14 cellular contexts compared by ENCODE assay signal in the genomic region with DNA sequence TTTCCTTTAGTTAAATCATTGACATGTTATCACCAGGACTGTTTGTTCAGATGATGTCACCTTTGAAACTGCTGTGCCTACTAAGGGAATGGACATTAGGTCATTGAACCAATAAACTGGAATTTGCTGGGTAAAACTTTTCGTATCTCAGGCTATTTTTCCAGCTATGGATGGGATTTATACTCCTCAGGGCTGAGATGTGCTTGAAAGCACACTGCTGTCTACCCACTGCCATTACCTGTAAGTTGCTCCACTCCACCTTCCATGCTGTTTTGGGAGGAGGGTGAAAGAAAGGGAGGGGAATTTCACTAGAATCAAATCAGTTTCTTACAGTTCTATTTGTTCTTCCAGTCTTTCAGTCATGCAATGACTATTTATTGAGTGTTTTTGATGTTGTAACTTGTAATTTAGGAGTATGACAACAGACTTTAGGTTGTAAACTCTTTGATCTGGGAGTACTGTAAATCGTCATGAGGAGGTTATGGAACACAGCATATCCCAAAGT.
A peak's percentile ranks its signal among the peaks of the same experiment; 100 is the strongest.
DNase-seq lines count a peak whose midpoint lies in the region; ATAC-seq, FAIRE-seq and TF ChIP-seq lines count a peak whose summit lies in the region.
"Had no signal": no experiment of that assay in that cellular context is flagged by ENCODE, and none has a peak within 500 bp of the region (broad histone marks: within the 10 kb centered on the region; RNA-seq: fewer than 3 reads in every experiment).

No MANE protein-coding gene starts in this region.

- ATAC-seq in GM21381 (IDR thresholded peaks at IDR 0.05; ENCODE audit: unreplicated experiment) (no peak), GM18907 (IDR thresholded peaks at IDR 0.05; ENCODE audit: unreplicated experiment) (no peak)
- ATAC-seq: gastrocnemius medialis, psoas muscle had no signal

- no peak for TF ChIP-seq CTCF in astrocyte of the spinal cord (IDR thresholded peaks at IDR 0.05; ENCODE audit: low read depth, low read length)
- TF ChIP-seq CTCF in coronary artery (IDR thresholded peaks at IDR 0.05) = no peak
- TF ChIP-seq CTCF in GM13977 (IDR thresholded peaks at IDR 0.05; ENCODE audit: extremely low read depth, insufficient read depth, missing control alignments) = no peak

- peak overlapping the region in 1 of 2 donors; percentile 17 for H3K27ac ChIP-seq in coronary artery
- H3K27ac ChIP-seq: gastrocnemius medialis, psoas muscle had no signal

- in situ Hi-C loops in astrocyte of the spinal cord (cut with HindIII; ENCODE audit: low sequenced_read_pairs) = no loop called here
- in situ Hi-C loops in GM13977 (cut with MboI; ENCODE audit: low pct_unique_long_range_greater_than_20kb, low sequenced_read_pairs, unreplicated experiment) = no loop called here

- H3K4me3 ChIP-seq in astrocyte of the spinal cord (ENCODE audit: low read depth, low read length) = no peak overlapping the region
- H3K4me3 ChIP-seq in coronary artery = no peak overlapping the region
- H3K4me3 ChIP-seq: gastrocnemius medialis, psoas muscle had no signal

- DNase-seq in H54 (ENCODE audit: insufficient read length, low spot score) (no peak), astrocyte of the spinal cord (ENCODE audit: low read depth, low spot score) (peak; percentile 37), kidney glomerular epithelial cell (lab: John Stamatoyannopoulos, UW) (peak; percentile 86), coronary artery (ENCODE audit: low spot score) (no peak), GM13977 (ENCODE audit: low spot score) (no peak)
- DNase-seq in stimulated activated CD8-positive, alpha-beta memory T cell treated with anti-CD3 and anti-CD28 coated beads, Interleukin-4, amount 100 ng/mL, for 48 hours = peak; percentile 3
- DNase-seq: activated gamma-delta T cell treated with Interleukin-2 at 50 U/mL for 16 hours, gastrocnemius medialis, NCI-H1048, psoas muscle, SK-N-SH had no signal

- no peak for TF ChIP-seq POLR2A in H54 (IDR thresholded peaks at IDR 0.05; ENCODE audit: low read depth, low read length)

- peak; percentile 50 for FAIRE-seq in H54 (lab: Jason Lieb, UNC)
- FAIRE-seq: GM12892 had no signal

Comparison
In these comparisons a context has a peak if more than half of its experiments do, and no peak if none do; other contexts are left out.
1. DNase-seq: peak in astrocyte of the spinal cord (single experiment), kidney glomerular epithelial cell (single experiment) and stimulated activated CD8-positive, alpha-beta memory T cell treated with anti-CD3 and anti-CD28 coated beads, Interleukin-4, amount 100 ng/mL, for 48 hours (single experiment); none in H54 (single experiment), coronary artery (single experiment) and GM13977 (single experiment).